In genomic region chr2:72137498-72138010, GRCh38 we compare ENCODE assay signal across 8 cellular contexts. TPM values are rescaled to one million over a fixed set of nuclear protein-coding genes. Genes with fewer than 3 reads are reported as not detected.
A peak's percentile ranks its signal among the peaks of the same experiment; 100 is the strongest.
DNase-seq lines count a peak whose midpoint lies in the region; ATAC-seq and TF ChIP-seq lines count a peak whose summit lies in the region.

No MANE protein-coding gene starts in this region.

- H3K9me3 Mint-ChIP-seq in activated CD4-positive, alpha-beta T cell treated with anti-CD3 and anti-CD28 coated beads, Interleukin-2, amount 10 ng/mL, durations not matched to agents 7 days and 5 days: no peaks in the 10 kb centered on the region
- H3K9me3 Mint-ChIP-seq in stimulated activated naive B cell treated with anti-CD40 and anti-IgM and Interleukin-4, amounts not matched to agents 10 μg/mL and 1 μg/mL and 100 μg/mL, for 72 hours: no peaks in the 10 kb centered on the region

- H3K27me3 Mint-ChIP-seq in activated CD4-positive, alpha-beta T cell treated with anti-CD3 and anti-CD28 coated beads, Interleukin-2, amount 10 ng/mL, durations not matched to agents 7 days and 5 days: peaks cover 5% of the 10 kb centered on the region
- H3K27me3 Mint-ChIP-seq in stimulated activated naive B cell treated with anti-CD40 and anti-IgM and Interleukin-4, amounts not matched to agents 10 μg/mL and 1 μg/mL and 100 μg/mL, for 72 hours: peaks cover 28 to 40% of the 10 kb centered on the region in 2 donors

- peaks cover 3% of the 10 kb centered on the region for H3K4me1 Mint-ChIP-seq in activated CD4-positive, alpha-beta T cell treated with anti-CD3 and anti-CD28 coated beads, Interleukin-2, amount 10 ng/mL, durations not matched to agents 7 days and 5 days
- peaks cover 3 to 11% of the 10 kb centered on the region in 2 donors for H3K4me1 Mint-ChIP-seq in stimulated activated naive B cell treated with anti-CD40 and anti-IgM and Interleukin-4, amounts not matched to agents 10 μg/mL and 1 μg/mL and 100 μg/mL, for 72 hours

- H3K36me3 ChIP-seq in MM.1S (replicated peaks; ENCODE audit: insufficient read depth, low read length): no peaks in the 10 kb centered on the region

- no peaks in the 10 kb centered on the region for H3F3A ChIP-seq in MM.1S (ENCODE audit: insufficient read depth, low read length)

- H3K9me2 ChIP-seq in MM.1S (replicated peaks; ENCODE audit: insufficient read depth, low read length): no peaks in the 10 kb centered on the region

- peak overlapping the region; percentile 59 for H2AFZ ChIP-seq in MM.1S (ENCODE audit: low read length)

- DNase-seq in NCI-H510A treated with DMSO at 0.1 percent for 48 hours (lab: John Stamatoyannopoulos, UW) (peak; percentile 52), NCI-H510A (lab: John Stamatoyannopoulos, UW) (no peak), HFF-Myc (ENCODE audit: extremely low read depth, low read depth) (no peak), MM.1S (peak; percentile 68), dermis blood vessel endothelial cell (peak; percentile 72), midbrain (lab: John Stamatoyannopoulos, UW) (peak; percentile 68)
- DNase-seq in activated CD4-positive, alpha-beta T cell treated with anti-CD3 and anti-CD28 coated beads, Interleukin-2, amount 10 ng/mL, durations not matched to agents 7 days and 5 days: peak; percentile 60
- peak; percentile 27 for DNase-seq in stimulated activated naive B cell treated with anti-CD40 and anti-IgM and Interleukin-4, amounts not matched to agents 10 μg/mL and 1 μg/mL and 100 μg/mL, for 72 hours

- peak overlapping the region; percentile 46 for H3K27ac Mint-ChIP-seq in activated CD4-positive, alpha-beta T cell treated with anti-CD3 and anti-CD28 coated beads, Interleukin-2, amount 10 ng/mL, durations not matched to agents 7 days and 5 days
- no peak overlapping the region for H3K27ac Mint-ChIP-seq in stimulated activated naive B cell treated with anti-CD40 and anti-IgM and Interleukin-4, amounts not matched to agents 10 μg/mL and 1 μg/mL and 100 μg/mL, for 72 hours

- H3K4me1 ChIP-seq in MM.1S (ENCODE audit: low read length): no peaks in the 10 kb centered on the region

- peak overlapping the region; percentile 53; the same call in 1 of the 2 replicates for H3K4me2 ChIP-seq in MM.1S (ENCODE audit: low read depth, low read length)

- ATAC-seq in stimulated activated naive B cell treated with anti-CD40 and anti-IgM and Interleukin-4, amounts not matched to agents 10 μg/mL and 1 μg/mL and 100 μg/mL, for 72 hours (replicated peaks): peak; percentile 65 to 77

- no peaks in the 10 kb centered on the region for H3K36me3 Mint-ChIP-seq in activated CD4-positive, alpha-beta T cell treated with anti-CD3 and anti-CD28 coated beads, Interleukin-2, amount 10 ng/mL, durations not matched to agents 7 days and 5 days (ENCODE audit: low read depth)
- H3K36me3 Mint-ChIP-seq in stimulated activated naive B cell treated with anti-CD40 and anti-IgM and Interleukin-4, amounts not matched to agents 10 μg/mL and 1 μg/mL and 100 μg/mL, for 72 hours: no peaks in the 10 kb centered on the region

- H4K20me1 ChIP-seq in MM.1S (ENCODE audit: insufficient read depth, low read length): no peaks in the 10 kb centered on the region

- H3K27me3 ChIP-seq in MM.1S (replicated peaks; ENCODE audit: insufficient read depth, low read length): no peaks in the 10 kb centered on the region

- POLR2A ChIA-PET in activated CD4-positive, alpha-beta T cell treated with anti-CD3 and anti-CD28 coated beads, Interleukin-2, amount 10 ng/mL, durations not matched to agents 7 days and 5 days (lab: Charles Lee): no interaction called here

- CTCF ChIA-PET in activated CD4-positive, alpha-beta T cell treated with anti-CD3 and anti-CD28 coated beads, Interleukin-2, amount 10 ng/mL, durations not matched to agents 7 days and 5 days (lab: Charles Lee): no interaction called here

- H3K27ac ChIP-seq in MM.1S (ENCODE audit: low read length): no peak overlapping the region

- TF ChIP-seq CTCF in HFF-Myc (IDR thresholded peaks at IDR 0.05; ENCODE audit: low read depth, low read length, missing control alignments): peak; percentile 97
- peak; percentile 96 for TF ChIP-seq CTCF in MM.1S (IDR thresholded peaks at IDR 0.05; ENCODE audit: low read length)

- H3K4me3 ChIP-seq in HFF-Myc (replicated peaks; ENCODE audit: low read depth, low read length) (no peak overlapping the region), MM.1S (ENCODE audit: low read length) (peak overlapping the region; percentile 55)

- H3K9me3 ChIP-seq in MM.1S (replicated peaks; ENCODE audit: insufficient read depth, low read length): no peaks in the 10 kb centered on the region

- no peak overlapping the region for H3K4me3 Mint-ChIP-seq in activated CD4-positive, alpha-beta T cell treated with anti-CD3 and anti-CD28 coated beads, Interleukin-2, amount 10 ng/mL, durations not matched to agents 7 days and 5 days
- no peak overlapping the region for H3K4me3 Mint-ChIP-seq in stimulated activated naive B cell treated with anti-CD40 and anti-IgM and Interleukin-4, amounts not matched to agents 10 μg/mL and 1 μg/mL and 100 μg/mL, for 72 hours

- H3K9ac ChIP-seq in MM.1S (ENCODE audit: low read length): no peak overlapping the region; the same call in 1 of the 2 replicates

- H3K79me2 ChIP-seq in MM.1S (ENCODE audit: low read length): no peaks in the 10 kb centered on the region

RNA-seq across cellular contexts. Expression of gene CYP26B1, which starts 10.1 kb away (rescaled TPM):
- not detected for total RNA-seq in activated CD4-positive, alpha-beta T cell treated with anti-CD3 and anti-CD28 coated beads, Interleukin-2, amount 10 ng/mL, durations not matched to agents 7 days and 5 days
- under 0.01 and 0.60 TPM in 2 replicates for total RNA-seq in dermis blood vessel endothelial cell

Comparison
In these comparisons a context has a peak if more than half of its experiments do, and no peak if none do; other contexts are left out.
1. DNase-seq: peak in NCI-H510A treated with DMSO at 0.1 percent for 48 hours (single experiment), MM.1S (single experiment), activated CD4-positive, alpha-beta T cell treated with anti-CD3 and anti-CD28 coated beads, Interleukin-2, amount 10 ng/mL, durations not matched to agents 7 days and 5 days (single experiment), dermis blood vessel endothelial cell (single experiment), midbrain (single experiment) and stimulated activated naive B cell treated with anti-CD40 and anti-IgM and Interleukin-4, amounts not matched to agents 10 μg/mL and 1 μg/mL and 100 μg/mL, for 72 hours (single experiment); none in NCI-H510A (single experiment) and HFF-Myc (single experiment).